In the genomic region with DNA sequence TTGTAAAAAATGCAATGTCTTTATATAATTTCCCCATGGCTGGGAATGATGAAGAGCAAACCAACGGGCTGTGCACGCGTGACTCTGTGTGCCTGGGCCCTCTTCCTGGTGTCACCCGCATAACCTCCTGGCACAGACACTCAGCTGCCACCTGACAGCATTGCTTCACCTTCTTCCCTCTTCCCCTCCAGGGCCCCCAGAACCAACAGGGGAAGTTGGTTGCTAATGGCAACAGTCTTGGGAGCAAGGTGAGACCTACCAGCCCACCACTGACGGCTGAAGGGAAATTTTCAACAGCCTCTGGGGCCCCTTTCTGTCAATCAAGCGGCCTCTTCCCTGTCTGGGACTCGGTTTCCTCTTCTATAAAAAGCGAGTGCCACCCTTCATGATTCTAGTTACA, we compare ENCODE assay signal across 15 cellular contexts. TPM values are rescaled to one million over a fixed set of nuclear protein-coding genes. Genes with fewer than 3 reads are reported as not detected.
DNase-seq lines count a peak whose midpoint lies in the region; ATAC-seq and TF ChIP-seq lines count a peak whose summit lies in the region.
"Had no signal": no experiment of that assay in that cellular context is flagged by ENCODE, and none has a peak within 500 bp of the region (broad histone marks: within the 10 kb centered on the region; RNA-seq: fewer than 3 reads in every experiment).

No MANE protein-coding gene starts in this region.

- H3K4me1 ChIP-seq in transverse colon, result peaks cover 24 to 54% (median 42%) of the 10 kb centered on the region in 4 donors

- H3K9me3 ChIP-seq in transverse colon, result no peaks in the 10 kb centered on the region
- H3K9me3 ChIP-seq: left ventricle myocardium inferior, neutrophil had no signal

- H3K4me1 Mint-ChIP-seq in endothelial cell (ENCODE audit: unreplicated experiment), result peaks cover 61% of the 10 kb centered on the region

- no peak for ATAC-seq in GM19324 (IDR thresholded peaks at IDR 0.05; ENCODE audit: low FRiP score, unreplicated experiment)
- no peak for ATAC-seq in HG03196 (IDR thresholded peaks at IDR 0.05; ENCODE audit: unreplicated experiment)

- H3K4me3 ChIP-seq in transverse colon, result no peak overlapping the region
- H3K4me3 ChIP-seq: left ventricle myocardium inferior had no signal

- no peaks in the 10 kb centered on the region for H3K9me3 Mint-ChIP-seq in endothelial cell (ENCODE audit: unreplicated experiment)

- peaks cover 18% of the 10 kb centered on the region for H3K27me3 Mint-ChIP-seq in endothelial cell (ENCODE audit: unreplicated experiment)

- H3K36me3 Mint-ChIP-seq in endothelial cell (ENCODE audit: low read depth, unreplicated experiment), result peaks cover 18% of the 10 kb centered on the region

- TF ChIP-seq POLR2A in transverse colon (IDR thresholded peaks at IDR 0.05), result no peak

- H3K27me3 ChIP-seq in transverse colon, result no peaks in the 10 kb centered on the region
- H3K27me3 ChIP-seq: neutrophil had no signal

- H3K27ac ChIP-seq in transverse colon, result peak overlapping the region in 1 of 4 donors; percentile 73
- H3K27ac ChIP-seq: left ventricle myocardium inferior, neutrophil had no signal

- H3K4me3 Mint-ChIP-seq in endothelial cell (ENCODE audit: unreplicated experiment), result no peak overlapping the region

- H3K36me3 ChIP-seq in transverse colon, result no peaks in the 10 kb centered on the region
- H3K36me3 ChIP-seq: left ventricle myocardium inferior, neutrophil had no signal

- WGBS in transverse colon (ENCODE audit: low coverage in 1 of 2), 2 donors, result 62 to 77% methylated on average over 2 to 8 of the region's 8 CpGs

- peak overlapping the region; percentile 9 for H3K27ac Mint-ChIP-seq in endothelial cell (ENCODE audit: unreplicated experiment)

- in situ Hi-C loops in transverse colon (cut with MboI; ENCODE audit: low pct_ligation_motif_present in 1 of 4, low pct_unique_long_range_greater_than_20kb in 1 of 4, low sequenced_read_pairs in 3 of 4), result no loop called here

- TF ChIP-seq CTCF in endothelial cell (IDR thresholded peaks at IDR 0.05; ENCODE audit: unreplicated experiment) (no peak), transverse colon (IDR thresholded peaks at IDR 0.05) (no peak)

- DNase-seq in stimulated activated CD8-positive, alpha-beta memory T cell treated with anti-CD3 and anti-CD28 coated beads, Interleukin-4, amount 100 ng/mL, for 24 hours (ENCODE audit: low read depth), result peak; percentile 14
- no peak for DNase-seq in stimulated activated CD8-positive, alpha-beta memory T cell treated with anti-CD3 and anti-CD28 coated beads, Interleukin-4, amount 100 ng/mL, for 48 hours
- peak; percentile 63 for DNase-seq in NOMO-1 treated with dmso at 0.1 percent for 144 hours (lab: John Stamatoyannopoulos, UW; ENCODE audit: unreplicated experiment)
- no peak for DNase-seq in endothelial cell (ENCODE audit: low spot score)
- no peak for DNase-seq in activated CD8-positive, alpha-beta memory T cell treated with anti-CD3 and anti-CD28 coated beads for 24 hours
- DNase-seq in transverse colon, result no peak
- DNase-seq: activated T-cell treated with anti-CD3 and anti-CD28 coated beads for 4 hours, DMS79, head of caudate nucleus, left ventricle myocardium inferior, NCI-H1048, NCI-H446 had no signal

- intact Hi-C loops in transverse colon (cut with DNase I; ENCODE audit: low total_unique reads), result no loop called here

- TF ChIP-seq EP300 in transverse colon (IDR thresholded peaks at IDR 0.05; ENCODE audit: low read depth), result no peak

RNA-seq across cellular contexts. Expression of a gene that starts 33.2 kb away (rescaled TPM):
- total RNA-seq in endothelial cell (ENCODE audit: unreplicated experiment), result 142 TPM
- 100 to 1,000 TPM in 1 of 4 donors, 10 to 100 TPM in 3; 28.7 to 162 (median 37.0) TPM for total RNA-seq in transverse colon

Comparison
In these comparisons a context has a peak if more than half of its experiments do, and no peak if none do; other contexts are left out.
1. DNase-seq: peak in stimulated activated CD8-positive, alpha-beta memory T cell treated with anti-CD3 and anti-CD28 coated beads, Interleukin-4, amount 100 ng/mL, for 24 hours (single experiment) and NOMO-1 treated with dmso at 0.1 percent for 144 hours (single experiment); none in stimulated activated CD8-positive, alpha-beta memory T cell treated with anti-CD3 and anti-CD28 coated beads, Interleukin-4, amount 100 ng/mL, for 48 hours (single experiment), endothelial cell (single experiment), activated CD8-positive, alpha-beta memory T cell treated with anti-CD3 and anti-CD28 coated beads for 24 hours (single experiment) and transverse colon (single experiment).